In genomic region chr6:34922177-34922663, GRCh38 we compare ENCODE assay signal across 16 cellular contexts. TPM values are rescaled to one million over a fixed set of nuclear protein-coding genes. Genes with fewer than 3 reads are reported as not detected.
DNase-seq lines count a peak whose midpoint lies in the region; ATAC-seq and TF ChIP-seq lines count a peak whose summit lies in the region.
"Had no signal": no experiment of that assay in that cellular context is flagged by ENCODE, and none has a peak within 500 bp of the region (broad histone marks: within the 10 kb centered on the region; RNA-seq: fewer than 3 reads in every experiment).

No MANE protein-coding gene starts in this region.

- H3K4me3 Mint-ChIP-seq in activated T-helper 17 cell treated with anti-CD3 and anti-CD28 coated beads, Interleukin-2, amount 50 U/mL, for 72 hours = no peak overlapping the region
- H3K4me3 Mint-ChIP-seq: nephron had no signal

- H3K4ac ChIP-seq in trophoblast cell (ENCODE audit: low read depth, low read length) = no peak overlapping the region

- peak; percentile 10 for DNase-seq in NK-92 treated with Interleukin-12 subunit alpha and Interleukin-12 subunit beta, amount 100 ng/mL, for 24 hours (lab: John Stamatoyannopoulos, UW)
- DNase-seq in NK-92 (lab: John Stamatoyannopoulos, UW; ENCODE audit: unreplicated experiment) = no peak
- DNase-seq in OCI-LY7 (ENCODE audit: low spot score) = peak; percentile 11
- DNase-seq in epithelial cell of prostate (ENCODE audit: low read depth, low spot score) = peak; percentile 55
- peak; percentile 78 to 92 for DNase-seq in trophoblast cell
- DNase-seq in activated CD8-positive, alpha-beta memory T cell treated with anti-CD3 and anti-CD28 coated beads, Interleukin-2, amount 50 U/mL, for 4 hours = no peak
- DNase-seq: activated CD4-positive, CD25-positive, alpha-beta regulatory T cell; activated effector memory CD4-positive, alpha-beta T cell treated with Interleukin-2 at 50 U/mL for 16 hours; NCI-H345; spleen; stimulated activated CD8-positive, alpha-beta memory T cell treated with anti-CD3 and anti-CD28 coated beads, Interleukin-4, amount 100 ng/mL, for 48 hours had no signal

- H3K27ac ChIP-seq in OCI-LY7 (ENCODE audit: low read depth, low read length, poor library complexity, severe bottlenecking) (no peak overlapping the region), epithelial cell of prostate (no peak overlapping the region), trophoblast cell (ENCODE audit: low read depth, low read length) (no peak overlapping the region)
- H3K27ac ChIP-seq: KMS-11, SJSA1, spleen had no signal

- no CpG with 5 or more reads among the region's 3 CpGs for WGBS in trophoblast cell (ENCODE audit: extremely low coverage, insufficient coverage, insufficient read length)

- POLR2A ChIA-PET in OCI-LY7 (lab: Charles Lee) = interaction anchor here (0.7 to 1.2 kb wide), 3 partner anchors 9 to 34 kb away, joined by 4 to 5 read pairs (median 4); no protein-coding TSS in a partner anchor

- no peaks in the 10 kb centered on the region for H3K27me3 ChIP-seq in trophoblast cell (ENCODE audit: insufficient read depth, low read length)
- H3K27me3 ChIP-seq: SJSA1, spleen had no signal

- no peak overlapping the region for H3K18ac ChIP-seq in trophoblast cell (ENCODE audit: low read length)

- no peaks in the 10 kb centered on the region for H3K9me3 ChIP-seq in OCI-LY7 (ENCODE audit: low read length)
- H3K9me3 ChIP-seq in trophoblast cell (ENCODE audit: insufficient read depth, low read depth, low read length) = no peaks in the 10 kb centered on the region
- H3K9me3 ChIP-seq: SJSA1, spleen had no signal

- H3K79me2 ChIP-seq in OCI-LY7 (ENCODE audit: insufficient read depth, low read depth, low read length) = no peaks in the 10 kb centered on the region
- no peaks in the 10 kb centered on the region for H3K79me2 ChIP-seq in trophoblast cell (ENCODE audit: control insufficient read depth, insufficient read depth, low read length, poor library complexity)

- no peak overlapping the region for H2AK5ac ChIP-seq in trophoblast cell (ENCODE audit: low read length)

- no peak for ATAC-seq in HG02763 (IDR thresholded peaks at IDR 0.05; ENCODE audit: unreplicated experiment)
- no peak for ATAC-seq in activated T-helper 17 cell treated with anti-CD3 and anti-CD28 coated beads, Interleukin-2, amount 50 U/mL, for 72 hours (replicated peaks)

- H3K14ac ChIP-seq in trophoblast cell (ENCODE audit: low read length) = no peak overlapping the region

- no peak overlapping the region for H4K91ac ChIP-seq in trophoblast cell (ENCODE audit: low read depth, low read length)

- no peaks in the 10 kb centered on the region for H4K20me1 ChIP-seq in OCI-LY7 (ENCODE audit: insufficient read depth, low read length)

- H3K9me2 ChIP-seq in OCI-LY7 (ENCODE audit: insufficient read depth, low read length) = no peaks in the 10 kb centered on the region

- H4K8ac ChIP-seq in trophoblast cell (ENCODE audit: low read depth, low read length) = no peak overlapping the region

- no peaks in the 10 kb centered on the region for H3K4me1 Mint-ChIP-seq in activated T-helper 17 cell treated with anti-CD3 and anti-CD28 coated beads, Interleukin-2, amount 50 U/mL, for 72 hours

- H3K9ac ChIP-seq in trophoblast cell (ENCODE audit: low read length) = no peak overlapping the region
- H3K9ac ChIP-seq: KMS-11 had no signal

- CTCF ChIA-PET in OCI-LY7 (lab: Charles Lee; ENCODE audit: unreplicated experiment) = interaction anchor here (0.6 kb wide), 1 partner anchor 190 kb away, joined by 4 read pairs; no protein-coding TSS in a partner anchor

- H3K27ac Mint-ChIP-seq in activated T-helper 17 cell treated with anti-CD3 and anti-CD28 coated beads, Interleukin-2, amount 50 U/mL, for 72 hours = no peak overlapping the region
- H3K27ac Mint-ChIP-seq: nephron had no signal

- no peak overlapping the region for H3K23ac ChIP-seq in trophoblast cell (ENCODE audit: low read length)

- no peak for TF ChIP-seq CTCF in OCI-LY7 (conservative IDR thresholded peaks at IDR 0.05; ENCODE audit: low read length)

- H3K79me1 ChIP-seq in trophoblast cell (ENCODE audit: low read length) = no peaks in the 10 kb centered on the region

- H3K4me1 ChIP-seq in OCI-LY7 (ENCODE audit: insufficient read depth, low read length, poor library complexity, severe bottlenecking) (no peaks in the 10 kb centered on the region), trophoblast cell (ENCODE audit: control insufficient read depth in 1 of 2, insufficient read depth in 2 of 2, low read length in 2 of 2) (peaks cover 2 to 4% of the 10 kb centered on the region in 2 experiments)

- H3K4me3 ChIP-seq in OCI-LY7 (ENCODE audit: low read depth, low read length, poor library complexity, severe bottlenecking) = no peak overlapping the region
- no peak overlapping the region for H3K4me3 ChIP-seq in trophoblast cell (ENCODE audit: low read depth, low read length)
- H3K4me3 ChIP-seq: SJSA1, spleen had no signal

- no peaks in the 10 kb centered on the region for H3K27me3 Mint-ChIP-seq in activated T-helper 17 cell treated with anti-CD3 and anti-CD28 coated beads, Interleukin-2, amount 50 U/mL, for 72 hours

- H3K36me3 Mint-ChIP-seq in activated T-helper 17 cell treated with anti-CD3 and anti-CD28 coated beads, Interleukin-2, amount 50 U/mL, for 72 hours (ENCODE audit: low read depth) = no peaks in the 10 kb centered on the region

- no peak overlapping the region for H4K12ac ChIP-seq in trophoblast cell (ENCODE audit: low read depth, low read length)

- H3K36me3 ChIP-seq in OCI-LY7 (ENCODE audit: insufficient read depth, low read length) = no peaks in the 10 kb centered on the region
- no peaks in the 10 kb centered on the region for H3K36me3 ChIP-seq in trophoblast cell (ENCODE audit: control insufficient read depth in 1 of 2, insufficient read depth in 2 of 2, low read length in 2 of 2)

- no peak overlapping the region for H2BK120ac ChIP-seq in trophoblast cell (ENCODE audit: insufficient read depth, low read length, poor library complexity)

- intact Hi-C loops in OCI-LY7 (cut with micrococcal nuclease; ENCODE audit: unreplicated experiment) = no loop called here

- no peaks in the 10 kb centered on the region for H3K9me3 Mint-ChIP-seq in activated T-helper 17 cell treated with anti-CD3 and anti-CD28 coated beads, Interleukin-2, amount 50 U/mL, for 72 hours
- H3K9me3 Mint-ChIP-seq: nephron had no signal

- no peak overlapping the region for H2BK12ac ChIP-seq in trophoblast cell (ENCODE audit: low read length)

- no TSS peak for BruUV-seq in OCI-LY7 (replicated peaks; lab: Mats Ljungman, UMichigan)

- H3K4me2 ChIP-seq in OCI-LY7 (ENCODE audit: low read length) (no peak overlapping the region), trophoblast cell (ENCODE audit: low read length) (no peak overlapping the region)
- H3K4me2 ChIP-seq: KMS-11 had no signal

- no peak overlapping the region for H2BK5ac ChIP-seq in trophoblast cell (ENCODE audit: low read depth, low read length, poor library complexity)

- no peak overlapping the region for H2AFZ ChIP-seq in OCI-LY7 (ENCODE audit: low read length)
- H2AFZ ChIP-seq in trophoblast cell (ENCODE audit: insufficient read depth, low read length, poor library complexity) = no peak overlapping the region

RNA-seq across cellular contexts. Expression of gene ANKS1A, which starts 33.2 kb away (rescaled TPM):
- total RNA-seq in OCI-LY7 (2014; rRNA removed; shearing (Covaris generic)) = 7.8 and 10.9 TPM in 2 replicates
- 12.3 and 13.8 TPM in 2 replicates for total RNA-seq in OCI-LY7 (2022)
- polyA plus RNA-seq in trophoblast cell (2013) = 176 and 189 TPM in 2 replicates
- 1 to 10 TPM; 7.7 to 8.8 TPM for total RNA-seq in activated T-helper 17 cell treated with anti-CD3 and anti-CD28 coated beads, Interleukin-2, amount 50 U/mL, for 72 hours

RNA-seq across cellular contexts. Expression of gene TAF11, which starts 34.4 kb away (rescaled TPM):
- 30.1 and 30.3 TPM in 2 replicates for total RNA-seq in OCI-LY7 (2014; rRNA removed; shearing (Covaris generic))
- 39.2 and 41.5 TPM in 2 replicates for total RNA-seq in OCI-LY7 (2022)
- 26.3 and 26.9 TPM in 2 replicates for polyA plus RNA-seq in trophoblast cell (2013)
- total RNA-seq in activated T-helper 17 cell treated with anti-CD3 and anti-CD28 coated beads, Interleukin-2, amount 50 U/mL, for 72 hours = 10 to 100 TPM; 28.7 to 30.0 TPM

Comparison
In these comparisons a context has a peak if more than half of its experiments do, and no peak if none do; other contexts are left out.
1. DNase-seq: peak in NK-92 treated with Interleukin-12 subunit alpha and Interleukin-12 subunit beta, amount 100 ng/mL, for 24 hours (single experiment), OCI-LY7 (single experiment), epithelial cell of prostate (single experiment) and trophoblast cell (2 of 2); none in NK-92 (single experiment) and activated CD8-positive, alpha-beta memory T cell treated with anti-CD3 and anti-CD28 coated beads, Interleukin-2, amount 50 U/mL, for 4 hours (single experiment).